In genomic region chr4:52611030-52611555, GRCh38 we compare ENCODE assay signal across 19 cellular contexts.
"Had no signal": no experiment of that assay in that cellular context is flagged by ENCODE, and none has a peak within 500 bp of the region (broad histone marks: within the 10 kb centered on the region; RNA-seq: fewer than 3 reads in every experiment).

No MANE protein-coding gene starts in this region.

- H3K4me2 ChIP-seq: neural progenitor cell had no signal

- H3K4me3 ChIP-seq: mucosa of descending colon, neural progenitor cell, prostate gland, skin epidermis, testis, transverse colon had no signal

- H3K36me3 ChIP-seq: prostate gland, transverse colon had no signal

- ATAC-seq: esophagus mucosa; left colon; mucosa of descending colon; sciatic nerve; stimulated activated naive B cell treated with anti-CD40 and anti-IgM and Interleukin-4, amounts not matched to agents 10 μg/mL and 1 μg/mL and 100 μg/mL, for 72 hours; stimulated activated naive CD8-positive, alpha-beta T cell treated with anti-CD3 and anti-CD28 coated beads, Interleukin-15, amount 100 ng/mL, for 72 hours had no signal

- DNase-seq: effector memory CD4-positive, alpha-beta T cell; immature natural killer cell; kidney; left colon; mammary epithelial cell; mucosa of descending colon; occipital lobe; stimulated activated CD4-positive, alpha-beta T cell treated with anti-CD3 and anti-CD28 coated beads, Interleukin-2, amount 100 ng/mL, for 24 hours; stimulated activated CD4-positive, alpha-beta T cell treated with anti-CD3 and anti-CD28 coated beads, Interleukin-4, amount 100 ng/mL, for 4 hours; stimulated activated naive B cell treated with anti-CD40 and anti-IgM and Interleukin-4, amounts not matched to agents 10 μg/mL and 1 μg/mL and 100 μg/mL, for 72 hours; stimulated activated naive CD8-positive, alpha-beta T cell treated with anti-CD3 and anti-CD28 coated beads, Interleukin-15, amount 100 ng/mL, for 72 hours; testis; transverse colon had no signal

- H3K9me3 ChIP-seq: mucosa of descending colon, prostate gland, testis, transverse colon had no signal

- H3K9ac ChIP-seq: neural progenitor cell, parathyroid adenoma had no signal

- H3K27me3 ChIP-seq: neural progenitor cell, testis, transverse colon had no signal

- H3K4me1 ChIP-seq: parathyroid adenoma, prostate gland, testis, transverse colon had no signal

- H3K27ac ChIP-seq: neural progenitor cell, parathyroid adenoma, prostate gland, skin epidermis, testis, transverse colon had no signal

- H2AFZ ChIP-seq: neural progenitor cell, parathyroid adenoma had no signal
